8 cellular contexts compared by ENCODE assay signal in the genomic region with DNA sequence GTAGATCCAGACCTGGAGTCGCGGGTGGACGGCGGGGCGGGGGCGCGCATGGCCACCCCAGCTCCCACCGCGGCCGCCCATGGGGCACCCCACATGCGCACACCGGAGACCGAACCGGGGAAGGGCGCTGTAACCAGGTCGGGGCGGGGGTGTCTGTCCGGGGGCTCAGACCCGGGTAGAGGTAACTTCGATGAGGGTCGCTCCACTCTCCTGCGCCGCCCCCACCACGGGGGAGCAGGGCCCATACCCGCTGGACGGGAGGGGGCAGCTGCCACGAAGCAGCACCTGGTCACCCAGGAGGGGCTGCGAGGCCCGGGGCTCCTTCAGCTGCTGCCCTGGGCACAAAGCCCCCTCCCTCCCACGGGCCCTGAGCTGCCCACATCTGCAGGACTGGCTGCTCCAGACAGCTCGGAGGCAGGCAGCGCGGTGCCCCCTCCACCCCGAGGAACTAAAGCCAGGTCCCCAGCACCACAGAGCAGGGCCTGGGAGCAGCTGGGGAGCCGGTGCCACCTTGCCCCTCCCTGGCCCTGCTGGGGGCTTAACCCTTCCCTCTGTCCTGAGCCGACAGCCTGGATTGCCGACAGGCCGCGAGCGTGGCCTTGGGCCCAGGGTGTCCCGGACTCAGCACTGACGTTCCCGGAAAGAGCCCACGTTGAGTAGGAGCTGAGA. TPM values are rescaled to one million over a fixed set of nuclear protein-coding genes. Genes with fewer than 3 reads are reported as not detected.
DNase-seq lines count a peak whose midpoint lies in the region; ATAC-seq and TF ChIP-seq lines count a peak whose summit lies in the region.
"Not testable (repeated sequence)": the region's sequence is repeated elsewhere in the genome, so short reads cannot be mapped to it uniquely, and the experiment has no call there.

No MANE protein-coding gene starts in this region.

- intact Hi-C loops in CD14-positive monocyte (cut with micrococcal nuclease); left ventricle myocardium superior (cut with micrococcal nuclease): not testable (repeated sequence)

- peak; percentile 19 for ATAC-seq in GM23338
- peak; percentile 14 for ATAC-seq in activated CD8-positive, alpha-beta memory T cell treated with anti-CD3 and anti-CD28 coated beads, Interleukin-2, amount 10 ng/mL, durations not matched to agents 7 days and 5 days
- ATAC-seq in left ventricle myocardium superior: peak; percentile 37

- not testable (repeated sequence) for H2AFZ ChIP-seq in GM23338

- peaks cover 22% of the 10 kb centered on the region for H3K79me2 ChIP-seq in GM23338 (replicated peaks; ENCODE audit: insufficient read depth)

- peaks cover 6 to 16% of the 10 kb centered on the region in 2 donors for H3K36me3 Mint-ChIP-seq in CD14-positive monocyte
- H3K36me3 Mint-ChIP-seq in GM23338 (ENCODE audit: low read depth); nephron (ENCODE audit: low read depth): not testable (repeated sequence)
- peaks cover 45% of the 10 kb centered on the region for H3K36me3 Mint-ChIP-seq in activated CD8-positive, alpha-beta memory T cell treated with anti-CD3 and anti-CD28 coated beads, Interleukin-2, amount 10 ng/mL, durations not matched to agents 7 days and 5 days
- peaks cover 22% of the 10 kb centered on the region for H3K36me3 Mint-ChIP-seq in stimulated activated naive CD8-positive, alpha-beta T cell treated with anti-CD3 and anti-CD28 coated beads, Interleukin-15, Interleukin-2, amounts not matched to agents 100 ng/mL and 50 ng/mL, for 24 hours (ENCODE audit: low read depth)

- TF ChIP-seq CTCF in CD14-positive monocyte (IDR thresholded peaks at IDR 0.05): peak; percentile 22
- not testable (repeated sequence) for TF ChIP-seq CTCF in GM23338 (conservative IDR thresholded peaks at IDR 0.05; ENCODE audit: low read depth in 2 of 2); choroid plexus epithelial cell (conservative IDR thresholded peaks at IDR 0.05; ENCODE audit: low read depth, low read length); nephron (IDR thresholded peaks at IDR 0.05; ENCODE audit: unreplicated experiment in 3 of 3)

- H3K4me3 Mint-ChIP-seq in CD14-positive monocyte (peak overlapping the region; percentile 96 to 99), nephron (peak overlapping the region; percentile 92 to 94 (median 93))
- not testable (repeated sequence) for H3K4me3 Mint-ChIP-seq in GM23338
- peak overlapping the region; percentile 76 for H3K4me3 Mint-ChIP-seq in activated CD8-positive, alpha-beta memory T cell treated with anti-CD3 and anti-CD28 coated beads, Interleukin-2, amount 10 ng/mL, durations not matched to agents 7 days and 5 days
- H3K4me3 Mint-ChIP-seq in stimulated activated naive CD8-positive, alpha-beta T cell treated with anti-CD3 and anti-CD28 coated beads, Interleukin-15, Interleukin-2, amounts not matched to agents 100 ng/mL and 50 ng/mL, for 24 hours: peak overlapping the region; percentile 92

- H3K27me3 Mint-ChIP-seq in CD14-positive monocyte (ENCODE audit: low read depth in 3 of 3) (peaks cover 17 to 54% (median 46%) of the 10 kb centered on the region in 3 donors), GM23338 (ENCODE audit: insufficient read depth, low read depth, poor library complexity) (peaks cover 14% of the 10 kb centered on the region), nephron (ENCODE audit: low read depth) (peaks cover 20% of the 10 kb centered on the region)
- not testable (repeated sequence) for H3K27me3 Mint-ChIP-seq in activated CD8-positive, alpha-beta memory T cell treated with anti-CD3 and anti-CD28 coated beads, Interleukin-2, amount 10 ng/mL, durations not matched to agents 7 days and 5 days; stimulated activated naive CD8-positive, alpha-beta T cell treated with anti-CD3 and anti-CD28 coated beads, Interleukin-15, Interleukin-2, amounts not matched to agents 100 ng/mL and 50 ng/mL, for 24 hours

- peaks cover 31% of the 10 kb centered on the region for H3K4me1 Mint-ChIP-seq in CD14-positive monocyte
- peaks cover 41% of the 10 kb centered on the region for H3K4me1 Mint-ChIP-seq in GM23338
- H3K4me1 Mint-ChIP-seq in activated CD8-positive, alpha-beta memory T cell treated with anti-CD3 and anti-CD28 coated beads, Interleukin-2, amount 10 ng/mL, durations not matched to agents 7 days and 5 days: peaks cover 29% of the 10 kb centered on the region
- peaks cover 34% of the 10 kb centered on the region for H3K4me1 Mint-ChIP-seq in nephron
- H3K4me1 Mint-ChIP-seq in stimulated activated naive CD8-positive, alpha-beta T cell treated with anti-CD3 and anti-CD28 coated beads, Interleukin-15, Interleukin-2, amounts not matched to agents 100 ng/mL and 50 ng/mL, for 24 hours (ENCODE audit: low read depth): peaks cover 49% of the 10 kb centered on the region

- DNase-seq in CD14-positive monocyte (ENCODE audit: low spot score); GM23338 (ENCODE audit: low spot score); Jurkat, Clone E6-1 (ENCODE audit: low read depth, low spot score); activated CD8-positive, alpha-beta memory T cell treated with anti-CD3 and anti-CD28 coated beads, Interleukin-2, amount 10 ng/mL, durations not matched to agents 7 days and 5 days; choroid plexus epithelial cell (ENCODE audit: low read depth): not testable (repeated sequence)
- peak; percentile 49 for DNase-seq in left ventricle myocardium superior

- H3K27ac Mint-ChIP-seq in CD14-positive monocyte: peak overlapping the region in 1 of 7 donors; percentile 93
- H3K27ac Mint-ChIP-seq in GM23338: not testable (repeated sequence)
- H3K27ac Mint-ChIP-seq in activated CD8-positive, alpha-beta memory T cell treated with anti-CD3 and anti-CD28 coated beads, Interleukin-2, amount 10 ng/mL, durations not matched to agents 7 days and 5 days: peak overlapping the region; percentile 83
- H3K27ac Mint-ChIP-seq in nephron: peak overlapping the region in 2 of 3 experiments; percentile 94 to 99
- peak overlapping the region; percentile 98 for H3K27ac Mint-ChIP-seq in stimulated activated naive CD8-positive, alpha-beta T cell treated with anti-CD3 and anti-CD28 coated beads, Interleukin-15, Interleukin-2, amounts not matched to agents 100 ng/mL and 50 ng/mL, for 24 hours

- peaks cover 10% of the 10 kb centered on the region for H4K20me1 ChIP-seq in GM23338 (replicated peaks; ENCODE audit: insufficient read depth)

- H3K4me3 ChIP-seq in GM23338 (peak overlapping the region; percentile 49; the same call in 1 of the 2 replicates), choroid plexus epithelial cell (ENCODE audit: low read depth, low read length) (peak overlapping the region; percentile 78)
- H3K4me3 ChIP-seq in Jurkat, Clone E6-1 (ENCODE audit: low read length): peak overlapping the region; percentile 34

- H3K9me3 Mint-ChIP-seq in CD14-positive monocyte; GM23338; activated CD8-positive, alpha-beta memory T cell treated with anti-CD3 and anti-CD28 coated beads, Interleukin-2, amount 10 ng/mL, durations not matched to agents 7 days and 5 days (ENCODE audit: low read depth); nephron; stimulated activated naive CD8-positive, alpha-beta T cell treated with anti-CD3 and anti-CD28 coated beads, Interleukin-15, Interleukin-2, amounts not matched to agents 100 ng/mL and 50 ng/mL, for 24 hours: not testable (repeated sequence)

- not testable (repeated sequence) for H3K27me3 ChIP-seq in GM23338 (ENCODE audit: insufficient read depth)

- peaks cover 22% of the 10 kb centered on the region; the same call in 1 of the 2 replicates for H3F3A ChIP-seq in GM23338 (replicated peaks; ENCODE audit: low read depth)

- H3K27ac ChIP-seq in GM23338 (ENCODE audit: low read depth): not testable (repeated sequence)

- not testable (repeated sequence) for H3K9me2 ChIP-seq in GM23338 (ENCODE audit: insufficient read depth)

- not testable (repeated sequence) for H3K36me3 ChIP-seq in GM23338 (ENCODE audit: insufficient read depth)

- H3K4me1 ChIP-seq in GM23338 (ENCODE audit: insufficient read depth): peaks cover 26% of the 10 kb centered on the region

- CTCF ChIA-PET in activated CD8-positive, alpha-beta memory T cell treated with anti-CD3 and anti-CD28 coated beads, Interleukin-2, amount 10 ng/mL, durations not matched to agents 7 days and 5 days (lab: Charles Lee): interaction anchor here (1.2 kb wide), 1 partner anchor 9 kb away, joined by 3 read pairs; no protein-coding TSS in a partner anchor

- H3K4me2 ChIP-seq in GM23338: peak overlapping the region; percentile 65; the same call in 1 of the 2 replicates

RNA-seq across cellular contexts. Expression of gene IFITM3, which starts 1.7 kb away (rescaled TPM):
- polyA plus RNA-seq in CD14-positive monocyte: 100 to 1,000 TPM; 445 to 637 TPM
- total RNA-seq in GM23338 (2014; rRNA removed; shearing (Covaris generic)): 72.4 and 82.3 TPM in 2 replicates
- 829 and 840 TPM in 2 replicates for polyA plus RNA-seq in GM23338 (2016; fragmentation: Nextera tagmentation; extraction: Ambion mirVana)
- polyA plus RNA-seq in Jurkat, Clone E6-1 (2012; ENCODE audit: insufficient read depth, insufficient read length): 33.0 TPM
- total RNA-seq in activated CD8-positive, alpha-beta memory T cell treated with anti-CD3 and anti-CD28 coated beads, Interleukin-2, amount 10 ng/mL, durations not matched to agents 7 days and 5 days: 100 to 1,000 TPM in 1 of 2 experiments, 10 to 100 TPM in 1; 53.7 to 166 TPM
- total RNA-seq in left ventricle myocardium superior: 259 TPM

RNA-seq across cellular contexts. Expression of gene IFITM1, which starts 5.1 kb away (rescaled TPM):
- polyA plus RNA-seq in CD14-positive monocyte (10 to 100 TPM; 26.0 to 36.3 TPM), GM23338 (2016; fragmentation: Nextera tagmentation; extraction: Ambion mirVana) (1,180 and 1,194 TPM in 2 replicates)
- total RNA-seq in GM23338 (2014; rRNA removed; shearing (Covaris generic)): 396 and 409 TPM in 2 replicates
- polyA plus RNA-seq in Jurkat, Clone E6-1 (2012; ENCODE audit: insufficient read depth, insufficient read length): 63.9 TPM
- 100 to 1,000 TPM; 459 to 909 TPM for total RNA-seq in activated CD8-positive, alpha-beta memory T cell treated with anti-CD3 and anti-CD28 coated beads, Interleukin-2, amount 10 ng/mL, durations not matched to agents 7 days and 5 days
- 101 TPM for total RNA-seq in left ventricle myocardium superior

RNA-seq across cellular contexts. Expression of gene IFITM2, which starts 11.3 kb away (rescaled TPM):
- 1,000 to 10,000 TPM in 1 of 2 donors, 100 to 1,000 TPM in 1; 625 to 1,147 TPM for polyA plus RNA-seq in CD14-positive monocyte
- 57.3 and 91.2 TPM in 2 replicates for total RNA-seq in GM23338 (2014; rRNA removed; shearing (Covaris generic))
- 857 and 906 TPM in 2 replicates for polyA plus RNA-seq in GM23338 (2016; fragmentation: Nextera tagmentation; extraction: Ambion mirVana)
- polyA plus RNA-seq in Jurkat, Clone E6-1 (2012; ENCODE audit: insufficient read depth, insufficient read length): 211 TPM
- total RNA-seq in activated CD8-positive, alpha-beta memory T cell treated with anti-CD3 and anti-CD28 coated beads, Interleukin-2, amount 10 ng/mL, durations not matched to agents 7 days and 5 days: 1,000 to 10,000 TPM in 1 of 2 experiments, 100 to 1,000 TPM in 1; 646 to 1,401 TPM
- total RNA-seq in left ventricle myocardium superior: 200 TPM

RNA-seq across cellular contexts. Expression of gene IFITM5, which starts 19.6 kb away (rescaled TPM):
- polyA plus RNA-seq in CD14-positive monocyte (not detected), GM23338 (2016; fragmentation: Nextera tagmentation; extraction: Ambion mirVana) (0.42 TPM in 1 of 2 replicates, not detected in the other)
- total RNA-seq in GM23338 (2014; rRNA removed; shearing (Covaris generic)): not detected in 2 replicates
- polyA plus RNA-seq in Jurkat, Clone E6-1 (2012; ENCODE audit: insufficient read depth, insufficient read length): not detected
- not detected for total RNA-seq in activated CD8-positive, alpha-beta memory T cell treated with anti-CD3 and anti-CD28 coated beads, Interleukin-2, amount 10 ng/mL, durations not matched to agents 7 days and 5 days
- not detected for total RNA-seq in left ventricle myocardium superior

RNA-seq across cellular contexts. Expression of gene PGGHG, which starts 30.0 kb away (rescaled TPM):
- polyA plus RNA-seq in CD14-positive monocyte: 1 to 10 TPM; 1.6 to 2.1 TPM
- 45.4 and 55.8 TPM in 2 replicates for total RNA-seq in GM23338 (2014; rRNA removed; shearing (Covaris generic))
- 18.1 and 24.9 TPM in 2 replicates for polyA plus RNA-seq in GM23338 (2016; fragmentation: Nextera tagmentation; extraction: Ambion mirVana)
- polyA plus RNA-seq in Jurkat, Clone E6-1 (2012; ENCODE audit: insufficient read depth, insufficient read length): 148 TPM
- total RNA-seq in activated CD8-positive, alpha-beta memory T cell treated with anti-CD3 and anti-CD28 coated beads, Interleukin-2, amount 10 ng/mL, durations not matched to agents 7 days and 5 days: 100 to 1,000 TPM; 214 to 229 TPM
- total RNA-seq in left ventricle myocardium superior: 7.2 TPM
